1 cellular context compared by ENCODE assay signal in genomic region chr14:32200368-32201195, GRCh38.
TF ChIP-seq lines count a peak whose summit lies in the region.

No MANE protein-coding gene starts in this region.

TF ChIP-seq in GM12878, 131 proteins besides CTCF, POLR2A, EP300 and RAD21 (continued from another document and continues in another):
- TF ChIP-seq IRF5 (IDR thresholded peaks at IDR 0.05; ENCODE audit: borderline replicate concordance) (no peak), SIX5 (IDR thresholded peaks at IDR 0.05; ENCODE audit: low read depth, low read length, severe bottlenecking) (no peak), POLR2AphosphoS5 (IDR thresholded peaks at IDR 0.05; ENCODE audit: low read length) (no peak), PKNOX1 (IDR thresholded peaks at IDR 0.05) (no peak), MXI1 (IDR thresholded peaks at IDR 0.05; ENCODE audit: low read depth, low read length) (no peak; the same call in 1 of the 2 replicates), BHLHE40 (IDR thresholded peaks at IDR 0.05; ENCODE audit: borderline replicate concordance in 1 of 2, low read depth in 2 of 2, low read length in 1 of 2) (peak in 1 of 2 experiments; percentile 39; a peak in 1 of 4 replicates), PML (IDR thresholded peaks at IDR 0.05; ENCODE audit: low read length) (no peak), STAT3 (IDR thresholded peaks at IDR 0.05; ENCODE audit: low read depth, low read length) (no peak), EGR1 (IDR thresholded peaks at IDR 0.05; ENCODE audit: borderline replicate concordance in 1 of 2, low read depth in 2 of 2, low read length in 2 of 2) (no peak), ZZZ3 (IDR thresholded peaks at IDR 0.05; ENCODE audit: control insufficient read depth, insufficient read length, low read depth) (no peak), SUZ12 (IDR thresholded peaks at IDR 0.05; ENCODE audit: unreplicated experiment) (no peak), ZNF592 (IDR thresholded peaks at IDR 0.05) (0 out of 2 replicates have a peak, but pooled peaks have one; percentile 6), CHD4 (IDR thresholded peaks at IDR 0.05) (no peak), ZBED1 (IDR thresholded peaks at IDR 0.05; ENCODE audit: borderline replicate concordance) (no peak), E2F8 (IDR thresholded peaks at IDR 0.05; ENCODE audit: low read depth, partially characterized antibody) (peak; percentile 55), IRF3 (IDR thresholded peaks at IDR 0.05) (no peak), ASH2L (IDR thresholded peaks at IDR 0.05; ENCODE audit: borderline replicate concordance, low read depth) (no peak), ZBTB40 (IDR thresholded peaks at IDR 0.05; ENCODE audit: borderline replicate concordance) (no peak), MYB (IDR thresholded peaks at IDR 0.05; ENCODE audit: borderline replicate concordance, low read depth, low read length) (no peak), ATF3 (IDR thresholded peaks at IDR 0.05; ENCODE audit: borderline replicate concordance, extremely low read depth, low read depth, low read length) (no peak), NRF1 (conservative IDR thresholded peaks at IDR 0.05; ENCODE audit: low read depth, low read length) (no peak), ZSCAN29 (IDR thresholded peaks at IDR 0.05) (no peak), RBBP5 (conservative IDR thresholded peaks at IDR 0.05) (no peak), BRCA1 (IDR thresholded peaks at IDR 0.05; ENCODE audit: low read depth, low read length) (no peak), RAD51 (IDR thresholded peaks at IDR 0.05) (no peak), ZNF622 (IDR thresholded peaks at IDR 0.05) (no peak), RUNX3 (IDR thresholded peaks at IDR 0.05; ENCODE audit: low read length) (peak; percentile 85), JUNB (IDR thresholded peaks at IDR 0.05) (peak; percentile 40; the same call in 1 of the 2 replicates), ZNF274 (IDR thresholded peaks at IDR 0.05; ENCODE audit: insufficient read depth, insufficient read length) (no peak), DPF2 (IDR thresholded peaks at IDR 0.05) (peak; percentile 86), BCL11A (IDR thresholded peaks at IDR 0.05; ENCODE audit: low read depth, low read length) (peak; percentile 70; the same call in 1 of the 2 replicates), SPI1 (IDR thresholded peaks at IDR 0.05; ENCODE audit: borderline replicate concordance, insufficient read depth, low read depth, low read length) (peak; percentile 96), USF2 (IDR thresholded peaks at IDR 0.05; ENCODE audit: borderline replicate concordance, low read depth, low read length) (no peak), FOXK2 (IDR thresholded peaks at IDR 0.05) (no peak), ETV6 (conservative IDR thresholded peaks at IDR 0.05 in 1 of 2, IDR thresholded peaks at IDR 0.05 in 1 of 2; ENCODE audit: borderline replicate concordance in 1 of 2, low read depth in 1 of 2) (no peak), ZNF217 (IDR thresholded peaks at IDR 0.05) (peak; percentile 88; the same call in 1 of the 2 replicates), NR2F1 (conservative IDR thresholded peaks at IDR 0.05) (peak; percentile 49; the same call in 1 of the 2 replicates), RB1 (IDR thresholded peaks at IDR 0.05; ENCODE audit: borderline replicate concordance) (no peak), FOXM1 (IDR thresholded peaks at IDR 0.05; ENCODE audit: low read depth, low read length) (no peak)
- TF ChIP-seq, protein P1, sequence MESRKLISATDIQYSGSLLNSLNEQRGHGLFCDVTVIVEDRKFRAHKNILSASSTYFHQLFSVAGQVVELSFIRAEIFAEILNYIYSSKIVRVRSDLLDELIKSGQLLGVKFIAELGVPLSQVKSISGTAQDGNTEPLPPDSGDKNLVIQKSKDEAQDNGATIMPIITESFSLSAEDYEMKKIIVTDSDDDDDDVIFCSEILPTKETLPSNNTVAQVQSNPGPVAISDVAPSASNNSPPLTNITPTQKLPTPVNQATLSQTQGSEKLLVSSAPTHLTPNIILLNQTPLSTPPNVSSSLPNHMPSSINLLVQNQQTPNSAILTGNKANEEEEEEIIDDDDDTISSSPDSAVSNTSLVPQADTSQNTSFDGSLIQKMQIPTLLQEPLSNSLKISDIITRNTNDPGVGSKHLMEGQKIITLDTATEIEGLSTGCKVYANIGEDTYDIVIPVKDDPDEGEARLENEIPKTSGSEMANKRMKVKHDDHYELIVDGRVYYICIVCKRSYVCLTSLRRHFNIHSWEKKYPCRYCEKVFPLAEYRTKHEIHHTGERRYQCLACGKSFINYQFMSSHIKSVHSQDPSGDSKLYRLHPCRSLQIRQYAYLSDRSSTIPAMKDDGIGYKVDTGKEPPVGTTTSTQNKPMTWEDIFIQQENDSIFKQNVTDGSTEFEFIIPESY (IDR thresholded peaks at IDR 0.05) = no peak
- TF ChIP-seq, protein P2, sequence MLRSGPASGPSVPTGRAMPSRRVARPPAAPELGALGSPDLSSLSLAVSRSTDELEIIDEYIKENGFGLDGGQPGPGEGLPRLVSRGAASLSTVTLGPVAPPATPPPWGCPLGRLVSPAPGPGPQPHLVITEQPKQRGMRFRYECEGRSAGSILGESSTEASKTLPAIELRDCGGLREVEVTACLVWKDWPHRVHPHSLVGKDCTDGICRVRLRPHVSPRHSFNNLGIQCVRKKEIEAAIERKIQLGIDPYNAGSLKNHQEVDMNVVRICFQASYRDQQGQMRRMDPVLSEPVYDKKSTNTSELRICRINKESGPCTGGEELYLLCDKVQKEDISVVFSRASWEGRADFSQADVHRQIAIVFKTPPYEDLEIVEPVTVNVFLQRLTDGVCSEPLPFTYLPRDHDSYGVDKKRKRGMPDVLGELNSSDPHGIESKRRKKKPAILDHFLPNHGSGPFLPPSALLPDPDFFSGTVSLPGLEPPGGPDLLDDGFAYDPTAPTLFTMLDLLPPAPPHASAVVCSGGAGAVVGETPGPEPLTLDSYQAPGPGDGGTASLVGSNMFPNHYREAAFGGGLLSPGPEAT (IDR thresholded peaks at IDR 0.05; ENCODE audit: low read depth) = peak; percentile 87
